32 cellular contexts compared by ENCODE assay signal in genomic region chr18:62959481-62959880, GRCh38.
"Had no signal": no experiment of that assay in that cellular context is flagged by ENCODE, and none has a peak within 500 bp of the region (broad histone marks: within the 10 kb centered on the region; RNA-seq: fewer than 3 reads in every experiment).

No MANE protein-coding gene starts in this region.

- ATAC-seq: activated CD8-positive, alpha-beta T cell treated with anti-CD3 and anti-CD28 coated beads for 36 hours; activated naive CD4-positive, alpha-beta T cell treated with anti-CD3 and anti-CD28 coated beads, Interleukin-2, amount 50 U/mL, for 72 hours; activated T-cell treated with anti-CD3 and anti-CD28 coated beads, Interleukin-2, amount 50 U/mL, for 4 hours; activated T-cell treated with anti-CD3 and anti-CD28 coated beads, Interleukin-2, amount 50 U/mL, for 72 hours; activated T-helper 17 cell treated with anti-CD3 and anti-CD28 coated beads, Interleukin-2, amount 50 U/mL, for 72 hours had no signal

- H3K27ac ChIP-seq: adrenal gland, cardiac muscle cell, VCaP had no signal

- H3K27me3 ChIP-seq: adrenal gland, cardiac muscle cell had no signal

- FAIRE-seq: astrocyte, bronchial epithelial cell had no signal

- H3K9me3 ChIP-seq: adrenal gland had no signal

- DNase-seq: activated B cell treated with CpG ODN at 0.5 μM for 24 hours; activated CD4-positive, alpha-beta memory T cell treated with anti-CD3 and anti-CD28 coated beads for 36 hours; activated CD4-positive, alpha-beta T cell treated with anti-CD3 and anti-CD28 coated beads for 4 hours; activated CD4-positive, alpha-beta T cell treated with anti-CD3 and anti-CD28 coated beads, Interleukin-2, amount 10 ng/mL, durations not matched to agents 24 days and 14 days; activated CD4-positive, alpha-beta T cell treated with anti-CD3 and anti-CD28 coated beads, Interleukin-2, amount 50 U/mL, for 1 hour; activated CD4-positive, alpha-beta T cell treated with anti-CD3 and anti-CD28 coated beads, Interleukin-2, amount 50 U/mL, for 4 hours; activated CD4-positive, CD25-positive, alpha-beta regulatory T cell treated with anti-CD3 and anti-CD28 coated beads, Interleukin-2, amount 50 U/mL, for 72 hours; activated CD8-positive, alpha-beta memory T cell treated with anti-CD3 and anti-CD28 coated beads, Interleukin-2, amount 50 U/mL, for 4 hours; activated CD8-positive, alpha-beta T cell treated with anti-CD3 and anti-CD28 coated beads for 36 hours; activated effector memory CD4-positive, alpha-beta T cell treated with anti-CD3 and anti-CD28 coated beads, Interleukin-2, amount 50 U/mL, for 16 hours; activated gamma-delta T cell treated with Interleukin-2 at 50 U/mL for 16 hours; activated naive CD4-positive, alpha-beta T cell; activated naive CD4-positive, alpha-beta T cell treated with anti-CD3 and anti-CD28 coated beads for 36 hours; activated naive CD4-positive, alpha-beta T cell treated with anti-CD3 and anti-CD28 coated beads, Interleukin-2, amount 50 U/mL, for 16 hours; activated naive CD8-positive, alpha-beta T cell treated with anti-CD3 and anti-CD28 coated beads for 36 hours; activated T-cell treated with anti-CD3 and anti-CD28 coated beads for 4 hours; activated T-cell treated with anti-CD3 and anti-CD28 coated beads, Interleukin-2, amount 50 U/mL, for 1 hour; activated T-cell treated with anti-CD3 and anti-CD28 coated beads, Interleukin-2, amount 50 U/mL, for 4 hours; activated T-cell treated with anti-CD3 and anti-CD28 coated beads, Interleukin-2, amount 50 U/mL, for 72 hours; adrenal gland; amniotic stem cell; aorta; caudate nucleus; cerebellar nuclear complex; T-helper 2 cell; T-helper 9 cell had no signal

- H3K4me3 ChIP-seq: adrenal gland, cardiac muscle cell had no signal

- H3K4me1 ChIP-seq: adrenal gland had no signal
